8 cellular contexts compared by ENCODE assay signal in genomic region chr7:140061607-140061930, GRCh38. TPM values are rescaled to one million over a fixed set of nuclear protein-coding genes. Genes with fewer than 3 reads are reported as not detected.
A peak's percentile ranks its signal among the peaks of the same experiment; 100 is the strongest.
DNase-seq lines count a peak whose midpoint lies in the region; ATAC-seq, FAIRE-seq and TF ChIP-seq lines count a peak whose summit lies in the region.

No MANE protein-coding gene starts in this region.

- H3K27ac ChIP-seq in CD8-positive, alpha-beta T cell (ENCODE audit: low read depth, low read length), result peak overlapping the region; percentile 82
- H3K27ac ChIP-seq in neutrophil, result peak overlapping the region; percentile 92

- intact Hi-C loops in CD8-positive, alpha-beta T cell (cut with DNase I, micrococcal nuclease), result loop anchor here (5.0 to 10.0 kb wide), 6 partner anchors 116 to 951 kb away; partner anchors contain the start of genes FMC1 (in 1 of the 2), HIPK2 (in 1 of the 2), KDM7A (in 1 of the 2) and MRPS33 (in 1 of the 2)
- intact Hi-C loops in dendritic cell treated with granulocyte-macrophage colony-stimulating factor and Interleukin-4, amounts not matched to agents 40 ng/mL and 50 ng/mL, for 4 days (cut with micrococcal nuclease), result no loop called here

- no peaks in the 10 kb centered on the region for H3K36me3 ChIP-seq in CD8-positive, alpha-beta T cell (ENCODE audit: insufficient read depth, low read length)
- H3K36me3 ChIP-seq in neutrophil, result peaks cover 5% of the 10 kb centered on the region

- peaks cover 7% of the 10 kb centered on the region for H3K9me3 Mint-ChIP-seq in CD8-positive, alpha-beta T cell
- peaks cover 12% of the 10 kb centered on the region for H3K9me3 Mint-ChIP-seq in dendritic cell treated with granulocyte-macrophage colony-stimulating factor and Interleukin-4, amounts not matched to agents 40 ng/mL and 50 ng/mL, for 4 days

- TF ChIP-seq POLR2A in GM18505 (IDR thresholded peaks at IDR 0.05; ENCODE audit: borderline replicate concordance, extremely low read depth, insufficient read depth, insufficient read length), result no peak

- peak overlapping the region; percentile 86 for H3K4me3 ChIP-seq in CD8-positive, alpha-beta T cell (ENCODE audit: low read depth, low read length)
- H3K4me3 ChIP-seq in neutrophil (ENCODE audit: low read depth in 1 of 2, low read length in 1 of 2), result peak overlapping the region; percentile 83 to 85

- CTCF ChIA-PET in CD8-positive, alpha-beta T cell (lab: Charles Lee), result interaction anchor here (1.9 kb wide), 1 partner anchor 244 kb away, joined by 5 read pairs; no protein-coding TSS in a partner anchor

- no peak for FAIRE-seq in RCC 7860 (lab: Jason Lieb, UNC)

- H3K27me3 ChIP-seq in CD8-positive, alpha-beta T cell (ENCODE audit: insufficient read depth, low read length), result no peaks in the 10 kb centered on the region
- H3K27me3 ChIP-seq in neutrophil, result no peaks in the 10 kb centered on the region

- H3K4me1 ChIP-seq in CD8-positive, alpha-beta T cell (ENCODE audit: insufficient read depth, low read length), result peaks cover 34% of the 10 kb centered on the region
- peaks cover 24% of the 10 kb centered on the region in 2 experiments for H3K4me1 ChIP-seq in neutrophil (ENCODE audit: control insufficient read depth in 1 of 2, insufficient read depth in 1 of 2, low read depth in 1 of 2, low read length in 1 of 2)

- ATAC-seq in CD8-positive, alpha-beta T cell, result no peak
- ATAC-seq in GM19023 (IDR thresholded peaks at IDR 0.05; ENCODE audit: unreplicated experiment) (no peak), GM18505 (IDR thresholded peaks at IDR 0.05; ENCODE audit: unreplicated experiment) (no peak)

- H3K27ac Mint-ChIP-seq in CD8-positive, alpha-beta T cell, result peak overlapping the region; percentile 94
- H3K27ac Mint-ChIP-seq in dendritic cell treated with granulocyte-macrophage colony-stimulating factor and Interleukin-4, amounts not matched to agents 40 ng/mL and 50 ng/mL, for 4 days, result peak overlapping the region; percentile 92

- TF ChIP-seq CTCF in CD8-positive, alpha-beta T cell (IDR thresholded peaks at IDR 0.05), result no peak
- no peak for TF ChIP-seq CTCF in neutrophil (IDR thresholded peaks at IDR 0.05)

- DNase-seq in CD8-positive, alpha-beta T cell, result no peak
- DNase-seq in M059J (ENCODE audit: low read depth), result peak; percentile 39
- DNase-seq in RCC 7860 (ENCODE audit: low spot score), result no peak
- DNase-seq in occipital lobe (lab: John Stamatoyannopoulos, UW), result no peak

- POLR2A ChIA-PET in CD8-positive, alpha-beta T cell (lab: Charles Lee), result no interaction called here

- H3K36me3 Mint-ChIP-seq in CD8-positive, alpha-beta T cell, result peaks cover 23% of the 10 kb centered on the region
- peaks cover 58% of the 10 kb centered on the region for H3K36me3 Mint-ChIP-seq in dendritic cell treated with granulocyte-macrophage colony-stimulating factor and Interleukin-4, amounts not matched to agents 40 ng/mL and 50 ng/mL, for 4 days (ENCODE audit: low read depth)

- H3K4me3 Mint-ChIP-seq in CD8-positive, alpha-beta T cell, result peak overlapping the region; percentile 95
- H3K4me3 Mint-ChIP-seq in dendritic cell treated with granulocyte-macrophage colony-stimulating factor and Interleukin-4, amounts not matched to agents 40 ng/mL and 50 ng/mL, for 4 days, result peak overlapping the region; percentile 89

- H3K4me1 Mint-ChIP-seq in CD8-positive, alpha-beta T cell (ENCODE audit: low read depth), result peaks cover 49% of the 10 kb centered on the region
- H3K4me1 Mint-ChIP-seq in dendritic cell treated with granulocyte-macrophage colony-stimulating factor and Interleukin-4, amounts not matched to agents 40 ng/mL and 50 ng/mL, for 4 days (ENCODE audit: low read depth), result peaks cover 59% of the 10 kb centered on the region

- H3K9me3 ChIP-seq in CD8-positive, alpha-beta T cell (ENCODE audit: low read length), result no peaks in the 10 kb centered on the region
- H3K9me3 ChIP-seq in neutrophil, result no peaks in the 10 kb centered on the region

- H3K27me3 Mint-ChIP-seq in CD8-positive, alpha-beta T cell (ENCODE audit: low read depth), result no peaks in the 10 kb centered on the region
- no peaks in the 10 kb centered on the region for H3K27me3 Mint-ChIP-seq in dendritic cell treated with granulocyte-macrophage colony-stimulating factor and Interleukin-4, amounts not matched to agents 40 ng/mL and 50 ng/mL, for 4 days

RNA-seq across cellular contexts. Expression of gene PARP12, which starts 1.2 kb away (rescaled TPM):
- total RNA-seq in CD8-positive, alpha-beta T cell, result 10 to 100 TPM; 70.3 to 85.5 TPM
- 76.6 and 137 TPM in 2 replicates for total RNA-seq in M059J (2014; rRNA removed; shearing (Covaris generic))
- 3.0 TPM for total RNA-seq in occipital lobe

Comparison
In these comparisons a context has a peak if more than half of its experiments do, and no peak if none do; other contexts are left out.
1. RNA of gene PARP12, which starts 1.2 kb away (total RNA-seq): 76.6 to 137 TPM in M059J and 70.3 to 85.5 TPM in CD8-positive, alpha-beta T cell; 3.0 TPM in occipital lobe (single experiment); every median in the first group is over 10 times any median in the second.